ENCODE assay signal across 8 cellular contexts in genomic region chr12:92912052-92912451, GRCh38. TPM values are rescaled to one million over a fixed set of nuclear protein-coding genes. Genes with fewer than 3 reads are reported as not detected.
DNase-seq lines count a peak whose midpoint lies in the region; ATAC-seq and TF ChIP-seq lines count a peak whose summit lies in the region.

No MANE protein-coding gene starts in this region.

- H3K27me3 ChIP-seq in A673 (replicated peaks; ENCODE audit: insufficient read depth, low read depth, low read length, poor library complexity) (no peaks in the 10 kb centered on the region), esophagus squamous epithelium (no peaks in the 10 kb centered on the region), Caco-2 (replicated peaks; ENCODE audit: control insufficient read depth, insufficient read depth, low read length) (no peaks in the 10 kb centered on the region), vagina (no peaks in the 10 kb centered on the region)

- no peaks in the 10 kb centered on the region for H3K4me1 ChIP-seq in A673 (ENCODE audit: insufficient read depth, low read length, poor library complexity, severe bottlenecking)
- H3K4me1 ChIP-seq in esophagus squamous epithelium, result peaks cover 0 to 49% (median 7%) of the 10 kb centered on the region in 3 donors
- peaks cover 3% of the 10 kb centered on the region; the same call in 1 of the 2 replicates for H3K4me1 ChIP-seq in Caco-2
- peaks cover 40% of the 10 kb centered on the region for H3K4me1 ChIP-seq in vagina

- 11 to 34% methylated on average over 3 of the region's 3 CpGs for WGBS in esophagus squamous epithelium, 2 donors

- peak overlapping the region; percentile 2 for H3K4me3 Mint-ChIP-seq in T-helper 2 cell treated with Interferon-gamma antibody and Interleukin-4, amounts not matched to agents 5 μg/mL and 100 μg/mL, for 36 hours
- no peak overlapping the region for H3K4me3 Mint-ChIP-seq in Caco-2 (ENCODE audit: unreplicated experiment)

- peaks cover 10% of the 10 kb centered on the region for H3K9me3 ChIP-seq in A673 (ENCODE audit: low read depth, low read length, poor library complexity, severe bottlenecking)
- H3K9me3 ChIP-seq in esophagus squamous epithelium, result peaks cover 0 to 7% (median 0%) of the 10 kb centered on the region in 3 donors
- peaks cover 8% of the 10 kb centered on the region for H3K9me3 ChIP-seq in Caco-2
- H3K9me3 ChIP-seq in vagina, result no peaks in the 10 kb centered on the region

- TF ChIP-seq POLR2A in esophagus squamous epithelium (IDR thresholded peaks at IDR 0.05) (no peak), vagina (IDR thresholded peaks at IDR 0.05) (no peak)

- no TSS peak for BruUV-seq in A673 (replicated peaks; lab: Mats Ljungman, UMichigan)
- BruUV-seq in Caco-2 (replicated peaks; lab: Mats Ljungman, UMichigan), result no TSS peak

- DNase-seq in A673 (ENCODE audit: low spot score), result peak; percentile 69
- peak; percentile 18 for DNase-seq in T-helper 2 cell treated with Interferon-gamma antibody and Interleukin-4, amounts not matched to agents 5 μg/mL and 100 μg/mL, for 36 hours (ENCODE audit: low spot score)
- no peak for DNase-seq in esophagus squamous epithelium (lab: John Stamatoyannopoulos, UW)
- no peak for DNase-seq in Caco-2
- no peak for DNase-seq in vagina (ENCODE audit: extremely low spot score in 2 of 2)
- DNase-seq in NCI-H345 (lab: John Stamatoyannopoulos, UW), result no peak
- no peak for DNase-seq in NCI-H1930 (lab: John Stamatoyannopoulos, UW)

- CTCF ChIA-PET in A673 (lab: Charles Lee) (no interaction called here), Caco-2 (lab: Charles Lee) (no interaction called here)

- peak; percentile 62 for ATAC-seq in GM19463 (IDR thresholded peaks at IDR 0.05; ENCODE audit: unreplicated experiment)

- no peaks in the 10 kb centered on the region for H3K27me3 Mint-ChIP-seq in T-helper 2 cell treated with Interferon-gamma antibody and Interleukin-4, amounts not matched to agents 5 μg/mL and 100 μg/mL, for 36 hours (ENCODE audit: low read depth)
- H3K27me3 Mint-ChIP-seq in Caco-2 (ENCODE audit: insufficient read depth, unreplicated experiment), result no peaks in the 10 kb centered on the region

- POLR2A ChIA-PET in A673 (lab: Charles Lee; ENCODE audit: low non-redundant PET) (no interaction called here), Caco-2 (lab: Charles Lee) (no interaction called here)

- H3K4me1 Mint-ChIP-seq in T-helper 2 cell treated with Interferon-gamma antibody and Interleukin-4, amounts not matched to agents 5 μg/mL and 100 μg/mL, for 36 hours (ENCODE audit: low read depth), result peaks cover 31% of the 10 kb centered on the region
- H3K4me1 Mint-ChIP-seq in Caco-2 (ENCODE audit: low read depth, unreplicated experiment), result no peaks in the 10 kb centered on the region

- peak overlapping the region; percentile 35 for H3K27ac ChIP-seq in A673 (ENCODE audit: low read depth, low read length, poor library complexity, severe bottlenecking)
- H3K27ac ChIP-seq in esophagus squamous epithelium, result peak overlapping the region; percentile 1 to 64 (median 30)
- H3K27ac ChIP-seq in vagina, result no peak overlapping the region

- no peaks in the 10 kb centered on the region for H3K36me3 ChIP-seq in A673 (ENCODE audit: insufficient read depth, low read length, poor library complexity, severe bottlenecking)
- H3K36me3 ChIP-seq in esophagus squamous epithelium, result no peaks in the 10 kb centered on the region
- H3K36me3 ChIP-seq in Caco-2 (ENCODE audit: control insufficient read depth, insufficient read depth, low read length), result no peaks in the 10 kb centered on the region
- H3K36me3 ChIP-seq in vagina, result no peaks in the 10 kb centered on the region

- H3K27ac Mint-ChIP-seq in T-helper 2 cell treated with Interferon-gamma antibody and Interleukin-4, amounts not matched to agents 5 μg/mL and 100 μg/mL, for 36 hours, result peak overlapping the region; percentile 24
- H3K27ac Mint-ChIP-seq in Caco-2 (ENCODE audit: unreplicated experiment), result no peak overlapping the region

- TF ChIP-seq CTCF in A673 (conservative IDR thresholded peaks at IDR 0.05; ENCODE audit: low read depth, low read length) (no peak), esophagus squamous epithelium (IDR thresholded peaks at IDR 0.05) (no peak), Caco-2 (IDR thresholded peaks at IDR 0.05; ENCODE audit: insufficient read depth in 1 of 2, low read depth in 1 of 2, low read length in 1 of 2, severe bottlenecking in 1 of 2, unreplicated experiment in 1 of 2) (no peak), vagina (IDR thresholded peaks at IDR 0.05) (no peak)

- intact Hi-C loops in A673 (cut with micrococcal nuclease; ENCODE audit: unreplicated experiment) (no loop called here), esophagus squamous epithelium (cut with DNase I) (no loop called here), Caco-2 (cut with micrococcal nuclease; ENCODE audit: unreplicated experiment) (no loop called here), vagina (cut with DNase I) (no loop called here)

- peaks cover 39% of the 10 kb centered on the region for H3K36me3 Mint-ChIP-seq in T-helper 2 cell treated with Interferon-gamma antibody and Interleukin-4, amounts not matched to agents 5 μg/mL and 100 μg/mL, for 36 hours (ENCODE audit: low read depth)
- H3K36me3 Mint-ChIP-seq in Caco-2 (ENCODE audit: insufficient read depth, unreplicated experiment), result peaks cover 37% of the 10 kb centered on the region

- H3K9me3 Mint-ChIP-seq in T-helper 2 cell treated with Interferon-gamma antibody and Interleukin-4, amounts not matched to agents 5 μg/mL and 100 μg/mL, for 36 hours, result peaks cover 4% of the 10 kb centered on the region
- H3K9me3 Mint-ChIP-seq in Caco-2 (ENCODE audit: unreplicated experiment), result no peaks in the 10 kb centered on the region

- H3K4me3 ChIP-seq in A673 (ENCODE audit: low read depth, low read length, poor library complexity, severe bottlenecking), result no peak overlapping the region
- H3K4me3 ChIP-seq in esophagus squamous epithelium, result peak overlapping the region in 1 of 4 donors; percentile 11
- no peak overlapping the region for H3K4me3 ChIP-seq in Caco-2 (ENCODE audit: low read depth, low read length)
- no peak overlapping the region for H3K4me3 ChIP-seq in vagina

RNA-seq across cellular contexts. Expression of gene EEA1, which starts 17.0 kb away (rescaled TPM):
- total RNA-seq in A673 (2021) (33.2 and 35.7 TPM in 2 replicates), esophagus squamous epithelium (10 to 100 TPM; 17.2 to 58.1 (median 31.0) TPM), Caco-2 (2022) (68.9 TPM in 2 replicates), vagina (59.2 TPM)

Comparison
In these comparisons a context has a peak if more than half of its experiments do, and no peak if none do; other contexts are left out.
1. DNase-seq: peak in A673 (single experiment) and T-helper 2 cell treated with Interferon-gamma antibody and Interleukin-4, amounts not matched to agents 5 μg/mL and 100 μg/mL, for 36 hours (single experiment); none in esophagus squamous epithelium (single experiment), Caco-2 (0 of 2), vagina (0 of 2), NCI-H345 (single experiment) and NCI-H1930 (0 of 2).